In genomic region chr22:46551996-46552395, GRCh38 we compare ENCODE assay signal across 22 cellular contexts.
"Had no signal": no experiment of that assay in that cellular context is flagged by ENCODE, and none has a peak within 500 bp of the region (broad histone marks: within the 10 kb centered on the region; RNA-seq: fewer than 3 reads in every experiment).

No MANE protein-coding gene starts in this region.

- H3K27ac Mint-ChIP-seq: immature natural killer cell, nephron had no signal

- H3K27ac ChIP-seq: epithelial cell of prostate, esophagus muscularis mucosa, gastrocnemius medialis, pancreas, prostate gland, right lobe of liver, stomach, thoracic aorta had no signal

- H3K4me3 ChIP-seq: esophagus muscularis mucosa, gastrocnemius medialis, lung, pancreas, prostate gland, right lobe of liver, stomach, thoracic aorta had no signal

- H3K9me3 ChIP-seq: gastrocnemius medialis, pancreas, prostate gland, right lobe of liver, thoracic aorta had no signal

- H3K4me3 Mint-ChIP-seq: central memory CD8-positive, alpha-beta T cell; immature natural killer cell; nephron had no signal

- H3K27me3 ChIP-seq: esophagus muscularis mucosa, gastrocnemius medialis, pancreas, right lobe of liver, stomach had no signal

- DNase-seq: effector memory CD4-positive, alpha-beta T cell; gastrocnemius medialis; immature natural killer cell; mesenchymal stem cell; midbrain; occipital lobe; pancreas; stimulated activated CD4-positive, alpha-beta T cell treated with anti-CD3 and anti-CD28 coated beads, Interleukin-15, amount 100 ng/mL, for 24 hours; stimulated activated CD4-positive, alpha-beta T cell treated with anti-CD3 and anti-CD28 coated beads, Interleukin-1b, Interleukin-23, amount 100 ng/mL, for 48 hours; stimulated activated CD4-positive, alpha-beta T cell treated with anti-CD3 and anti-CD28 coated beads, Interleukin-4, amount 100 ng/mL, for 4 hours; stimulated activated naive CD4-positive, alpha-beta T cell; stomach; substantia nigra; trophoblast cell had no signal

- H3K36me3 ChIP-seq: esophagus muscularis mucosa, gastrocnemius medialis, pancreas, prostate gland, right lobe of liver, stomach, thoracic aorta had no signal

- H3K4me1 Mint-ChIP-seq: central memory CD8-positive, alpha-beta T cell; immature natural killer cell had no signal

- ATAC-seq: gastrocnemius medialis, pancreas, right lobe of liver had no signal
